Comparison of ENCODE assay signal across 1 cellular context in the genomic region with DNA sequence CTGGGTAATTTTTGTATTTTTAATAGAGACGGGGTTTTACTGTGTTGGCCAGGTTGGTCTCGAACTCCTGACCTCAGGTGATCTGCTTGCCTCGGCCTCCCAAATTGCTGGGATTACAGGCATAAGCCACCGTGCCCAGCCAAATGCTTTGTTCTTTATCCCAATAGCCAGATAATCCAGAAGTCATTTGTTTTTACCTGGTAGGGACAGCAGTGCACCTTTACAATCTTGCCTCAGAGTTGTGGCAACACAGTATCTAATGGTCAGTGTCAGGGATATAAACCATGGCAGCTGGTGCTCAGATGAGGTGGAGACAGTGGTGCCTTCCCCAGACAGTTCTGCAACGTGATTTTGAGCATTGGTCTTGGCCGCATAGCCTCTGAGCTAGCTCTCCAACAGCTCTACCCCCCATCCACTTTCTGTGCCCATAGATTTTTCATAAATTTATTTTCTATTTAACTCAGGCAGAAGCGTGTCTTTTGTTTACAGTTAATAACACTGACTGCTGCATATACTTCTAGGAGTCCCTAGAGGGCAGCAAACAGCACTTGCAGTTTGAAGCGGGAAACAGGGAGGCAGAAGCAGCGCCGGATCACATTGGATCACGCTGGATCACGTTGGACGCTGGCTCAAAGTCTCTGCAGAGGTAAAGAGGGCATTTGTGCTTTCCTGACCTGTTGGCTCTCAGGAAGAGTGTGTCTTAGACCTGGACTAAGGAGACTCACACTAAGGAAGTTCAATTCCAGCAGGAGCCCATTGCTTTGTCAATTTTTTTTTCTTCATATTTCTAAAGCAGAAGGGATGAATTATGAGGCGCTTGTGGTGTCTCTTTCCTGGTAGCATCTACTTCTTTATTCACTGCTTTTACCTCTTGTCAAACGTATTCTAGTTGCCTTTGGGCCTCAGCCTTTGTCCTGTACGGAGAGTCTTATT.
TF ChIP-seq lines count a peak whose summit lies in the region.

No MANE protein-coding gene starts in this region.

TF ChIP-seq in HepG2, 621 proteins besides CTCF, POLR2A, EP300 and RAD21 (continued from another document):
- peak; percentile 55 for TF ChIP-seq GATAD2A (CRISPR knock-in tag; IDR thresholded peaks at IDR 0.05)
